Comparison of ENCODE assay signal across 18 cellular contexts in genomic region chr4:187017156-187017555, GRCh38.
"Had no signal": no experiment of that assay in that cellular context is flagged by ENCODE, and none has a peak within 500 bp of the region (broad histone marks: within the 10 kb centered on the region; RNA-seq: fewer than 3 reads in every experiment).

No MANE protein-coding gene starts in this region.

- DNase-seq: activated CD4-positive, alpha-beta T cell treated with anti-CD3 and anti-CD28 coated beads, Interleukin-2, amount 10 ng/mL, durations not matched to agents 7 days and 5 days; activated CD8-positive, alpha-beta T cell treated with anti-CD3 and anti-CD28 coated beads, Interleukin-2, amount 10 ng/mL, durations not matched to agents 7 days and 5 days; activated naive CD4-positive, alpha-beta T cell treated with anti-CD3 and anti-CD28 coated beads, Interleukin-2, amount 50 U/mL, for 16 hours; activated T-cell treated with anti-CD3 and anti-CD28 coated beads, Interleukin-2, amount 50 U/mL, for 4 hours; aorta; erythroblast; gastrocnemius medialis; head of caudate nucleus; natural killer cell; nucleus accumbens; sigmoid colon; stimulated activated CD4-positive, alpha-beta T cell treated with anti-CD3 and anti-CD28 coated beads, Interleukin-4, amount 100 ng/mL, for 24 hours; stomach; trophoblast cell had no signal

- H3K27me3 ChIP-seq: gastrocnemius medialis, sigmoid colon, stomach, vagina had no signal

- H3K4me3 ChIP-seq: coronary artery, gastrocnemius medialis, sigmoid colon, stomach, vagina had no signal

- H3K4me1 ChIP-seq: gastrocnemius medialis, sigmoid colon, stomach, vagina had no signal

- H3K27ac Mint-ChIP-seq: activated CD4-positive, alpha-beta T cell treated with anti-CD3 and anti-CD28 coated beads, Interleukin-2, amount 10 ng/mL, durations not matched to agents 7 days and 5 days; activated CD8-positive, alpha-beta T cell treated with anti-CD3 and anti-CD28 coated beads, Interleukin-2, amount 10 ng/mL, durations not matched to agents 7 days and 5 days; natural killer cell; stimulated activated effector memory CD8-positive, alpha-beta T cell treated with anti-CD3 and anti-CD28 coated beads, Interleukin-12 subunit alpha, Interleukin-12 subunit beta, amount 100 ng/mL, for 72 hours had no signal

- H3K4me3 Mint-ChIP-seq: activated CD4-positive, alpha-beta T cell treated with anti-CD3 and anti-CD28 coated beads, Interleukin-2, amount 10 ng/mL, durations not matched to agents 7 days and 5 days; activated CD8-positive, alpha-beta T cell treated with anti-CD3 and anti-CD28 coated beads, Interleukin-2, amount 10 ng/mL, durations not matched to agents 7 days and 5 days; activated T-cell treated with anti-CD3 and anti-CD28 coated beads, Interleukin-2, amount 50 U/mL, for 4 hours; natural killer cell; stimulated activated effector memory CD8-positive, alpha-beta T cell treated with anti-CD3 and anti-CD28 coated beads, Interleukin-12 subunit alpha, Interleukin-12 subunit beta, amount 100 ng/mL, for 72 hours had no signal

- H3K36me3 ChIP-seq: gastrocnemius medialis, sigmoid colon, stomach, vagina had no signal

- H3K27me3 Mint-ChIP-seq: activated CD4-positive, alpha-beta T cell treated with anti-CD3 and anti-CD28 coated beads, Interleukin-2, amount 10 ng/mL, durations not matched to agents 7 days and 5 days had no signal

- H3K27ac ChIP-seq: coronary artery, gastrocnemius medialis, sigmoid colon, stomach, vagina had no signal

- H3K36me3 Mint-ChIP-seq: stimulated activated effector memory CD8-positive, alpha-beta T cell treated with anti-CD3 and anti-CD28 coated beads, Interleukin-12 subunit alpha, Interleukin-12 subunit beta, amount 100 ng/mL, for 72 hours had no signal

- H3K9me3 ChIP-seq: gastrocnemius medialis, sigmoid colon, stomach, vagina had no signal

- ATAC-seq: activated CD4-positive, CD25-positive, alpha-beta regulatory T cell treated with anti-CD3 and anti-CD28 coated beads, Interleukin-2, amount 50 U/mL, for 24 hours; activated CD8-positive, alpha-beta T cell treated with anti-CD3 and anti-CD28 coated beads, Interleukin-2, amount 10 ng/mL, durations not matched to agents 7 days and 5 days; activated T-cell treated with anti-CD3 and anti-CD28 coated beads, Interleukin-2, amount 50 U/mL, for 4 hours; gastrocnemius medialis; natural killer cell; stimulated activated effector memory CD8-positive, alpha-beta T cell treated with anti-CD3 and anti-CD28 coated beads, Interleukin-12 subunit alpha, Interleukin-12 subunit beta, amount 100 ng/mL, for 72 hours had no signal

- H3K4me1 Mint-ChIP-seq: activated CD4-positive, alpha-beta T cell treated with anti-CD3 and anti-CD28 coated beads, Interleukin-2, amount 10 ng/mL, durations not matched to agents 7 days and 5 days; natural killer cell; stimulated activated effector memory CD8-positive, alpha-beta T cell treated with anti-CD3 and anti-CD28 coated beads, Interleukin-12 subunit alpha, Interleukin-12 subunit beta, amount 100 ng/mL, for 72 hours had no signal
